ENCODE assay signal across 14 cellular contexts in the genomic region with DNA sequence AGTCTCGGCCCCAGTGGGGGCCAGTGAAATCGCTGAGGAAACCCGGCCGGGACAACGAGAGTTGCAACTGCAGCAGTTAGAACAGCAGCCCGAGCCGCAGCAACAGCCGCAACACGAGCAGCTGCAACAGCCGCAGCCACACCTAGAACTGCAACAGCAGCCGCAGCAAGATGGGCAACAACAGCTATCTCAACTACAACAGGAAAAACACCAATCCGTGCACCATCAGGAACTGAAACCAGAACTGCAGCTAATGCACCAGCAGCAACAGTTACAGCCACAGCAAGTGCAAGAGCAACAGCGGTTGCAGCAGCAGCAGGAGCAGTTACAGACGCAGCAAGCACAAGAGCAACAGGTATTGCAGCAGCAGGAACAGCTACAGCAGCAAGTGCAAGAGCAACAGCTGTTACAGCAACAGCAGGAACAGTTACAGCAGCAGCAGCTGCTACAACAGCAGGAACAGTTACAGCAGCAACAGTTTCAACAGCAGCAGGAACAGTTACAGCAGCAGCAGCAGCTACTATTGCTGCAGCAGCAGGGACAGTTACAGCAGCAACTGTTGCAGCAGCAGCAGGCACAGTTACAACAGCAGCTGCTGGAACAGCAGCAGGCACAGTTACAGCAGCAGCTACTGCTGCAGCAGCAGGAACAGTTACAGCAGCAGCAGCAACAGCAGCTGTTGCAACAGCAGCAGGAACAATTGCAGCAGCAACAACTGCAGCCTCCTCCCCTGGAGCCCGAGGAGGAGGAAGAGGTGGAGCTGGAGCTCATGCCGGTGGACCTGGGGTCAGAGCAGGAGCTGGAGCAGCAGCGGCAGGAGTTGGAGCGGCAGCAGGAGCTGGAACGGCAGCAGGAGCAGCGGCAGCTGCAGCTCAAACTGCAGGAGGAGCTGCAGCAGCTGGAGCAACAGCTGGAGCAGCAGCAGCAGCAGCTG. TPM values are rescaled to one million over a fixed set of nuclear protein-coding genes. Genes with fewer than 3 reads are reported as not detected.
A peak's percentile ranks its signal among the peaks of the same experiment; 100 is the strongest.
DNase-seq lines count a peak whose midpoint lies in the region; ATAC-seq, FAIRE-seq and TF ChIP-seq lines count a peak whose summit lies in the region.
"Had no signal": no experiment of that assay in that cellular context is flagged by ENCODE, and none has a peak within 500 bp of the region (broad histone marks: within the 10 kb centered on the region; RNA-seq: fewer than 3 reads in every experiment).

No MANE protein-coding gene starts in this region.

- H4K20me1 ChIP-seq in H1 (replicated peaks in 1 of 2; ENCODE audit: control insufficient read depth in 1 of 2, insufficient read depth in 2 of 2, low read length in 2 of 2): peaks cover 0 to 5% of the 10 kb centered on the region in 2 experiments

- no peak for TF ChIP-seq POLR2A in H1 (IDR thresholded peaks at IDR 0.05; ENCODE audit: control extremely low read depth in 1 of 2, low read depth in 2 of 2, low read length in 2 of 2)
- no peak for TF ChIP-seq POLR2A in testis (IDR thresholded peaks at IDR 0.05)

- H3K79me2 ChIP-seq in H1 (ENCODE audit: control insufficient read depth in 1 of 2, insufficient read depth in 2 of 2, low read length in 2 of 2): no peaks in the 10 kb centered on the region

- no peak overlapping the region for H2AFZ ChIP-seq in H1 (ENCODE audit: low read length)

- H3K4me2 ChIP-seq in H1 (ENCODE audit: insufficient read depth in 1 of 2, low read depth in 2 of 2, low read length in 2 of 2): no peak overlapping the region

- H4K5ac ChIP-seq in H1 (ENCODE audit: insufficient read length, low read depth, low read length): no peak overlapping the region

- H3K4ac ChIP-seq in H1 (replicated peaks; ENCODE audit: insufficient read length, low read depth, low read length): no peak overlapping the region

- ATAC-seq in HG02885 (IDR thresholded peaks at IDR 0.05; ENCODE audit: poor library complexity, unreplicated experiment) (no peak), GM21447 (IDR thresholded peaks at IDR 0.05; ENCODE audit: unreplicated experiment) (no peak)

- H2BK12ac ChIP-seq in H1 (ENCODE audit: low read depth, low read length): no peak overlapping the region

- H2AK5ac ChIP-seq in H1 (ENCODE audit: low read depth, low read length): no peak overlapping the region

- FAIRE-seq in H1 (lab: Jason Lieb, UNC): no peak

- peaks cover 2% of the 10 kb centered on the region; the same call in 1 of the 2 replicates for H3K79me1 ChIP-seq in H1 (ENCODE audit: low read depth, low read length)

- CTCF ChIA-PET in H1 (lab: Charles Lee; ENCODE audit: partially characterized antibody): interaction anchor here (0.6 to 1.0 kb wide), 2 partner anchors 21 to 107 kb away, joined by 3 read pairs; no protein-coding TSS in a partner anchor

- no peak overlapping the region for H3K56ac ChIP-seq in H1 (replicated peaks; ENCODE audit: insufficient read length, low read depth, low read length)

- H4K8ac ChIP-seq in H1 (ENCODE audit: extremely low read depth, insufficient read depth, low read length): peak overlapping the region; percentile 51; the same call in 1 of the 2 replicates

- intact Hi-C loops in testis (cut with DNase I; ENCODE audit: low total_unique reads): no loop called here

- no peak overlapping the region for H3K4me3 Mint-ChIP-seq in activated naive CD4-positive, alpha-beta T cell treated with anti-CD3 and anti-CD28 coated beads, Interleukin-2, amount 50 U/mL, for 24 hours
- H3K4me3 Mint-ChIP-seq: HFFc6 had no signal

- H3K36me3 ChIP-seq in H1 (ENCODE audit: control insufficient read depth in 2 of 4, insufficient read depth in 4 of 4, low read length in 3 of 4) (peaks cover 5 to 21% (median 7%) of the 10 kb centered on the region in 4 experiments; a peak in 4 of 8 replicates), testis (ENCODE audit: low read depth, missing control alignments) (no peaks in the 10 kb centered on the region)

- H3K14ac ChIP-seq in H1 (ENCODE audit: insufficient read length): no peak overlapping the region

- no peak overlapping the region for H2BK120ac ChIP-seq in H1 (replicated peaks; ENCODE audit: low read depth, low read length)

- H3K27ac Mint-ChIP-seq in activated naive CD4-positive, alpha-beta T cell treated with anti-CD3 and anti-CD28 coated beads, Interleukin-2, amount 50 U/mL, for 24 hours: peak overlapping the region; percentile 68
- H3K27ac Mint-ChIP-seq: HFFc6 had no signal

- no peak overlapping the region for H2BK15ac ChIP-seq in H1 (ENCODE audit: low read length)

- H4K91ac ChIP-seq in H1 (replicated peaks; ENCODE audit: insufficient read length, low read length): no peak overlapping the region

- TF ChIP-seq CTCF in H1 (IDR thresholded peaks at IDR 0.05; ENCODE audit: control extremely low read depth in 1 of 3, insufficient read depth in 1 of 3, low read depth in 1 of 3, low read length in 3 of 3) (no peak), testis (IDR thresholded peaks at IDR 0.05) (no peak)

- H3K27ac ChIP-seq in H1 (ENCODE audit: low read depth, low read length) (no peak overlapping the region), testis (no peak overlapping the region)
- H3K27ac ChIP-seq: epithelial cell of prostate, HL-60, SK-N-MC had no signal

- no peaks in the 10 kb centered on the region for H3K27me3 Mint-ChIP-seq in activated naive CD4-positive, alpha-beta T cell treated with anti-CD3 and anti-CD28 coated beads, Interleukin-2, amount 50 U/mL, for 24 hours

- no peaks in the 10 kb centered on the region; a peak in 1 of 4 replicates for H3K9me3 ChIP-seq in H1 (ENCODE audit: insufficient read depth in 2 of 2, low read depth in 1 of 2, low read length in 1 of 2)
- H3K9me3 ChIP-seq in testis: no peaks in the 10 kb centered on the region

- no peaks in the 10 kb centered on the region for H3K36me3 Mint-ChIP-seq in activated naive CD4-positive, alpha-beta T cell treated with anti-CD3 and anti-CD28 coated beads, Interleukin-2, amount 50 U/mL, for 24 hours

- no peak overlapping the region for H3K4me3 ChIP-seq in H1 (ENCODE audit: extremely low read depth in 1 of 4, insufficient read depth in 2 of 4, low read depth in 3 of 4, low read length in 4 of 4)
- peak overlapping the region; percentile 15 to 31 for H3K4me3 ChIP-seq in testis
- H3K4me3 ChIP-seq: SK-N-MC had no signal

- no peaks in the 10 kb centered on the region for H3K9me3 Mint-ChIP-seq in activated naive CD4-positive, alpha-beta T cell treated with anti-CD3 and anti-CD28 coated beads, Interleukin-2, amount 50 U/mL, for 24 hours
- H3K9me3 Mint-ChIP-seq: HFFc6 had no signal

- no peak overlapping the region for H2BK20ac ChIP-seq in H1 (ENCODE audit: low read length)

- POLR2A ChIA-PET in H1 (lab: Charles Lee; ENCODE audit: partially characterized antibody): interaction anchor here (1.3 to 1.5 kb wide), 2 partner anchors 11 to 75 kb away, joined by 3 read pairs; no protein-coding TSS in a partner anchor

- H2BK5ac ChIP-seq in H1 (ENCODE audit: low read depth, low read length): no peak overlapping the region; the same call in 1 of the 2 replicates

- no peak overlapping the region for H3K9ac ChIP-seq in H1 (replicated peaks in 1 of 4; ENCODE audit: extremely low read depth in 1 of 4, low read depth in 3 of 4, low read length in 3 of 4)

- no peaks in the 10 kb centered on the region for H3K23me2 ChIP-seq in H1 (ENCODE audit: low read depth, low read length)

- H3K27me3 ChIP-seq in H1 (replicated peaks in 1 of 4; ENCODE audit: control insufficient read depth in 3 of 4, extremely low read depth in 1 of 4, insufficient read depth in 3 of 4, low read length in 3 of 4) (no peaks in the 10 kb centered on the region), testis (no peaks in the 10 kb centered on the region)

- no peak overlapping the region for H3K23ac ChIP-seq in H1 (ENCODE audit: insufficient read length)

- peaks cover 61% of the 10 kb centered on the region for H3K4me1 Mint-ChIP-seq in activated naive CD4-positive, alpha-beta T cell treated with anti-CD3 and anti-CD28 coated beads, Interleukin-2, amount 50 U/mL, for 24 hours

- no peak for DNase-seq in activated naive CD4-positive, alpha-beta T cell treated with anti-CD3 and anti-CD28 coated beads, Interleukin-2, amount 50 U/mL, for 16 hours
- DNase-seq in NCI-H2171 (lab: John Stamatoyannopoulos, UW): peak; percentile 24
- DNase-seq in H1 (ENCODE audit: low read depth in 1 of 2, low spot score in 2 of 2): no peak
- DNase-seq in testis: no peak
- DNase-seq in islet precursor cell: no peak
- DNase-seq: DMS153, HFFc6, NCI-H2227 treated with DMSO at 0.1 percent for 48 hours had no signal

- TF ChIP-seq EP300 in H1 (IDR thresholded peaks at IDR 0.05; ENCODE audit: borderline replicate concordance in 1 of 2, low read depth in 2 of 2, low read length in 2 of 2): no peak

- no peak overlapping the region for H3K18ac ChIP-seq in H1 (ENCODE audit: extremely low read depth, low read length)

- H3K4me1 ChIP-seq in H1 (replicated peaks in 1 of 4; ENCODE audit: control insufficient read depth in 3 of 4, insufficient read depth in 4 of 4, low read length in 3 of 4) (no peaks in the 10 kb centered on the region), testis (no peaks in the 10 kb centered on the region)

- 86% methylated on average over 20 of the region's 20 CpGs; no CpG with 5 or more reads in 1 of the 2 experiments for WGBS in H1 (ENCODE audit: extremely low coverage in 1 of 2, insufficient coverage in 1 of 2, insufficient read length in 1 of 2, insufficient replicate concordance in 2 of 2, low coverage in 1 of 2, low lambda C conversion rate in 2 of 2, missing lambda C conversion rate in 1 of 2), 2 experiments
- 70 to 78% methylated on average over 16 to 20 of the region's 20 CpGs for WGBS in testis, 2 donors

- TF ChIP-seq RAD21 in H1 (IDR thresholded peaks at IDR 0.05 in 1 of 2, conservative IDR thresholded peaks at IDR 0.05 in 1 of 2; ENCODE audit: low read depth in 2 of 2, low read length in 2 of 2): no peak

RNA-seq across cellular contexts. Expression of a gene that starts 6.1 kb away (rescaled TPM):
- 5.5 and 5.7 TPM in 2 replicates for total RNA-seq in H1 (2021; fragmentation: NEBNext Ultra II Directional; extraction: Animal tissue kit (Norgen Biotek cat#: 25700))
- polyA plus RNA-seq in H1 (2011; rRNA removed) (4.3 and 4.4 TPM in 2 replicates), testis (ENCODE audit: insufficient read depth, low read depth, low replicate concordance) (9.4 TPM)
- polyA plus RNA-seq in H1 (2011; cell fraction: cytosol; rRNA removed): 5.4 TPM
- polyA plus RNA-seq in H1 (2011; cell fraction: nucleus; rRNA removed): 6.3 TPM
- 2.0 to 4.2 TPM (median 3.2 TPM) in 4 replicates for polyA plus RNA-seq in H1 (2012, experiment 1 of 2)
- polyA plus RNA-seq in H1 (2012, experiment 2 of 2): 2.2 TPM
- polyA plus RNA-seq in H1 (2013, experiment 1 of 2): 4.1 TPM
- 4.0 TPM for polyA plus RNA-seq in H1 (2013, experiment 2 of 2)
- 9.9 and 11.6 TPM in 2 replicates for polyA minus RNA-seq in H1 (2011; rRNA and poly(A)+ RNA removed)
- 6.5 TPM for polyA minus RNA-seq in H1 (2011; cell fraction: cytosol; rRNA and poly(A)+ RNA removed)
- polyA minus RNA-seq in H1 (2011; cell fraction: nucleus; rRNA and poly(A)+ RNA removed): 5.6 TPM
- 1 to 10 TPM; 8.7 to 8.8 TPM for total RNA-seq in testis

RNA-seq across cellular contexts. Expression of a gene that starts 15.7 kb away (rescaled TPM):
- total RNA-seq in H1 (2021; fragmentation: NEBNext Ultra II Directional; extraction: Animal tissue kit (Norgen Biotek cat#: 25700)): 13.7 and 15.5 TPM in 2 replicates
- polyA plus RNA-seq in H1 (2011; rRNA removed) (3.6 and 6.3 TPM in 2 replicates), testis (ENCODE audit: insufficient read depth, low read depth, low replicate concordance) (22.7 TPM)
- polyA plus RNA-seq in H1 (2011; cell fraction: cytosol; rRNA removed): 5.4 TPM
- 12.3 TPM for polyA plus RNA-seq in H1 (2011; cell fraction: nucleus; rRNA removed)
- 7.2 to 11.4 TPM (median 10.5 TPM) in 4 replicates for polyA plus RNA-seq in H1 (2012, experiment 1 of 2)
- polyA plus RNA-seq in H1 (2012, experiment 2 of 2): 4.4 TPM
- polyA plus RNA-seq in H1 (2013, experiment 1 of 2): 4.5 TPM
- polyA plus RNA-seq in H1 (2013, experiment 2 of 2): 4.4 TPM
- polyA minus RNA-seq in H1 (2011; rRNA and poly(A)+ RNA removed): 1.4 and 3.9 TPM in 2 replicates
- polyA minus RNA-seq in H1 (2011; cell fraction: cytosol; rRNA and poly(A)+ RNA removed): 5.4 TPM
- 4.3 TPM for polyA minus RNA-seq in H1 (2011; cell fraction: nucleus; rRNA and poly(A)+ RNA removed)
- 10 to 100 TPM; 46.6 to 50.9 TPM for total RNA-seq in testis

RNA-seq across cellular contexts. Expression of a gene that starts 31.6 kb away (rescaled TPM):
- total RNA-seq in H1 (2021; fragmentation: NEBNext Ultra II Directional; extraction: Animal tissue kit (Norgen Biotek cat#: 25700)): 25.7 and 26.1 TPM in 2 replicates
- polyA plus RNA-seq in H1 (2011; rRNA removed) (23.0 and 37.3 TPM in 2 replicates), testis (ENCODE audit: insufficient read depth, low read depth, low replicate concordance) (23.6 TPM)
- polyA plus RNA-seq in H1 (2011; cell fraction: cytosol; rRNA removed): 21.9 TPM
- 30.1 TPM for polyA plus RNA-seq in H1 (2011; cell fraction: nucleus; rRNA removed)
- 18.8 to 22.4 TPM (median 19.7 TPM) in 4 replicates for polyA plus RNA-seq in H1 (2012, experiment 1 of 2)
- polyA plus RNA-seq in H1 (2012, experiment 2 of 2): 26.1 TPM
- 18.3 TPM for polyA plus RNA-seq in H1 (2013, experiment 1 of 2)
- polyA plus RNA-seq in H1 (2013, experiment 2 of 2): 18.0 TPM
- 12.6 and 15.0 TPM in 2 replicates for polyA minus RNA-seq in H1 (2011; rRNA and poly(A)+ RNA removed)
- 18.3 TPM for polyA minus RNA-seq in H1 (2011; cell fraction: cytosol; rRNA and poly(A)+ RNA removed)
- 12.6 TPM for polyA minus RNA-seq in H1 (2011; cell fraction: nucleus; rRNA and poly(A)+ RNA removed)
- total RNA-seq in testis: 10 to 100 TPM; 31.5 to 41.5 TPM

RNA-seq across cellular contexts. Expression of a gene that starts 44.2 kb away (rescaled TPM):
- 50.2 and 50.8 TPM in 2 replicates for total RNA-seq in H1 (2021; fragmentation: NEBNext Ultra II Directional; extraction: Animal tissue kit (Norgen Biotek cat#: 25700))
- polyA plus RNA-seq in H1 (2011; rRNA removed): 171 and 174 TPM in 2 replicates
- polyA plus RNA-seq in H1 (2011; cell fraction: cytosol; rRNA removed): 99.9 TPM
- 88.3 TPM for polyA plus RNA-seq in H1 (2011; cell fraction: nucleus; rRNA removed)
- 49.5 to 61.1 TPM (median 51.8 TPM) in 4 replicates for polyA plus RNA-seq in H1 (2012, experiment 1 of 2)
- 83.8 TPM for polyA plus RNA-seq in H1 (2012, experiment 2 of 2)
- polyA plus RNA-seq in H1 (2013, experiment 1 of 2): 58.5 TPM
- 61.2 TPM for polyA plus RNA-seq in H1 (2013, experiment 2 of 2)
- 155 TPM in 2 replicates for polyA minus RNA-seq in H1 (2011; rRNA and poly(A)+ RNA removed)
- 28.9 TPM for polyA minus RNA-seq in H1 (2011; cell fraction: cytosol; rRNA and poly(A)+ RNA removed)
- 50.4 TPM for polyA minus RNA-seq in H1 (2011; cell fraction: nucleus; rRNA and poly(A)+ RNA removed)
- total RNA-seq in testis: 10 to 100 TPM; 59.4 to 75.8 TPM
- 77.7 TPM for polyA plus RNA-seq in testis (ENCODE audit: insufficient read depth, low read depth, low replicate concordance)

Comparison
In these comparisons a context has a peak if more than half of its experiments do, and no peak if none do; other contexts are left out.
1. H3K4me3 ChIP-seq: peak in testis (2 of 2); none in H1 (0 of 4).